In the genomic region with DNA sequence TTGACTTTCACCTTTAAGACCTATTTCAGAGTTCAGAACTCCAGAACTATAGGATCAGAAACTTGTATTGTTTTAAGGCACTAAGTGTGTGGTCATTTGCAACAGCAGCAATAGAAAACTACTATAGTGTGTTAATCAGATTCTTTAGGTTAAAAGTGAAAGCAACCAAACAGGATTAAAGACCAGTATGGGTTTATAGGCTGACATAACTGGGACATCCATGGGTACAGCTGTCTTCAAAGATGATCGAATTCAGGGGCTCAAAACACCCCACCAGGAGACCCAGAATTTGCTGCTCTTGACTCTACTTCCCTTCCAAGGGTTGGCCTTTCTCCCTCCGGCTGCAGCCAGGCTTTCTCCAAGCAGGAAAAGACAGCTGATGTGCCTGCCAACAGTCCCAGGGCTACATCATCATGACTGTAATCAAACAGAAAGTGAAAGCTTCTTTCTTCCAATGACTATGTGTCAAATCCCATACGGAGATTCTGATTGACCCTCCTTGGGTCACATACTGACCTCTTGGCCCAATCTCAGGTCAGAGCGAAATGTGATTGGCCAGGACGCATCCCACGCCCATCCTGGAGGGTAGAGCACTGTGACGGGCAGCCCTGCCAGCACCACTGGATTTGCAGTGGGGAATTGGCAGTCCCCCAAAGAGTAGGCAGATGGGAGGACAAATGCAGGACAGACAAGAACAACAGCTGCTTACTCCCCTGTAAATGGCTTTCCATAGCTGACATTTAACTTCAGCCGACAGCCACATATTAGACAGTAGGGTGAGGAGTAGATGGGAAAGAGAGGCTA, we compare ENCODE assay signal across 9 cellular contexts. TPM values are rescaled to one million over a fixed set of nuclear protein-coding genes. Genes with fewer than 3 reads are reported as not detected.
DNase-seq lines count a peak whose midpoint lies in the region; ATAC-seq and TF ChIP-seq lines count a peak whose summit lies in the region.
"Had no signal": no experiment of that assay in that cellular context is flagged by ENCODE, and none has a peak within 500 bp of the region (broad histone marks: within the 10 kb centered on the region; RNA-seq: fewer than 3 reads in every experiment).

No MANE protein-coding gene starts in this region.

- CTCF ChIA-PET in PC-3 (lab: Charles Lee): no interaction called here

- POLR2A ChIA-PET in PC-3 (lab: Charles Lee; ENCODE audit: unreplicated experiment): no interaction called here

- H3K9me3 ChIP-seq in PC-3 (ENCODE audit: low read length) (no peaks in the 10 kb centered on the region), colonic mucosa (no peaks in the 10 kb centered on the region), upper lobe of right lung (no peaks in the 10 kb centered on the region)

- peak; percentile 56 for DNase-seq in NCI-H2107 treated with DMSO at 0.1 percent for 48 hours (lab: John Stamatoyannopoulos, UW; ENCODE audit: unreplicated experiment)
- DNase-seq in NCI-H2107 (lab: John Stamatoyannopoulos, UW): no peak
- DNase-seq in PC-3: peak; percentile 19
- peak; percentile 72 for DNase-seq in colonic mucosa
- peak; percentile 69 for DNase-seq in middle frontal gyrus (ENCODE audit: extremely low spot score, low spot score)
- peak; percentile 78 for DNase-seq in upper lobe of right lung

- peak overlapping the region; percentile 55 for H2AFZ ChIP-seq in PC-3 (ENCODE audit: low read length)

- no TSS peak for BruUV-seq in PC-3 (replicated peaks; lab: Mats Ljungman, UMichigan)

- TF ChIP-seq CTCF in PC-3 (conservative IDR thresholded peaks at IDR 0.05; ENCODE audit: low read depth, low read length) (no peak), colonic mucosa (IDR thresholded peaks at IDR 0.05) (no peak), upper lobe of right lung (IDR thresholded peaks at IDR 0.05) (no peak)

- peak; percentile 48; the same call in 1 of the 2 replicates for ATAC-seq in PC-3
- peak; percentile 94 for ATAC-seq in upper lobe of right lung
- ATAC-seq in HG03432 (IDR thresholded peaks at IDR 0.05; ENCODE audit: unreplicated experiment): no peak
- ATAC-seq in HG03025 (IDR thresholded peaks at IDR 0.05; ENCODE audit: low FRiP score, unreplicated experiment): no peak

- H3K27me3 ChIP-seq in PC-3 (ENCODE audit: low read length): no peaks in the 10 kb centered on the region
- no peaks in the 10 kb centered on the region for H3K27me3 ChIP-seq in colonic mucosa
- no peaks in the 10 kb centered on the region for H3K27me3 ChIP-seq in upper lobe of right lung

- H3K4me1 ChIP-seq in PC-3 (ENCODE audit: insufficient read depth, low read length): no peaks in the 10 kb centered on the region; the same call in 1 of the 2 replicates
- H3K4me1 ChIP-seq in colonic mucosa: no peaks in the 10 kb centered on the region
- peaks cover 9% of the 10 kb centered on the region for H3K4me1 ChIP-seq in upper lobe of right lung

- H3K4me3 ChIP-seq in PC-3 (ENCODE audit: low read length) (peak overlapping the region; percentile 57), colonic mucosa (peak overlapping the region; percentile 21), upper lobe of right lung (peak overlapping the region; percentile 39)

- no peaks in the 10 kb centered on the region for H3K9me2 ChIP-seq in PC-3 (replicated peaks; ENCODE audit: low read length)

- H3K36me3 ChIP-seq in PC-3 (ENCODE audit: low read depth, low read length): no peaks in the 10 kb centered on the region
- no peaks in the 10 kb centered on the region for H3K36me3 ChIP-seq in colonic mucosa
- H3K36me3 ChIP-seq in upper lobe of right lung: no peaks in the 10 kb centered on the region

- H3K9ac ChIP-seq in PC-3 (ENCODE audit: low read length): no peak overlapping the region
- H3K9ac ChIP-seq in colonic mucosa (ENCODE audit: low read depth in 2 of 2, low read length in 2 of 2): peak overlapping the region in 1 of 2 donors; percentile 46

- intact Hi-C loops in PC-3 (cut with micrococcal nuclease): no loop called here
- intact Hi-C loops in colonic mucosa (cut with DNase I): no loop called here
- intact Hi-C loops in upper lobe of right lung (cut with DNase I): no loop called here

- peak overlapping the region; percentile 75 for H3K4me2 ChIP-seq in PC-3 (ENCODE audit: low read length)

- H3K27ac ChIP-seq in PC-3 (ENCODE audit: low read length) (no peak overlapping the region), colonic mucosa (peak overlapping the region; percentile 3), upper lobe of right lung (peak overlapping the region; percentile 72)
- H3K27ac ChIP-seq: 22Rv1 had no signal

- H4K20me1 ChIP-seq in PC-3 (ENCODE audit: low read length): no peaks in the 10 kb centered on the region

- no peaks in the 10 kb centered on the region for H3K79me2 ChIP-seq in PC-3 (ENCODE audit: low read length)

- no peaks in the 10 kb centered on the region for H3F3A ChIP-seq in PC-3 (ENCODE audit: low read length, unreplicated experiment)

RNA-seq across cellular contexts. Expression of a gene that starts 51.4 kb away (rescaled TPM):
- total RNA-seq in PC-3 (2014; rRNA removed) (42.3 and 42.9 TPM in 2 replicates), colonic mucosa (100 to 1,000 TPM in 1 of 2 donors, 10 to 100 TPM in 1; 89.0 to 148 TPM), upper lobe of right lung (68.6 TPM)

Comparison
In these comparisons a context has a peak if more than half of its experiments do, and no peak if none do; other contexts are left out.
1. ATAC-seq: peak in PC-3 (single experiment) and upper lobe of right lung (single experiment); none in HG03432 (single experiment) and HG03025 (single experiment).
2. Peak in every context shown above with its lines, with median percentiles within 50 percentile points of each other: H3K4me3 ChIP-seq.